In the genomic region with DNA sequence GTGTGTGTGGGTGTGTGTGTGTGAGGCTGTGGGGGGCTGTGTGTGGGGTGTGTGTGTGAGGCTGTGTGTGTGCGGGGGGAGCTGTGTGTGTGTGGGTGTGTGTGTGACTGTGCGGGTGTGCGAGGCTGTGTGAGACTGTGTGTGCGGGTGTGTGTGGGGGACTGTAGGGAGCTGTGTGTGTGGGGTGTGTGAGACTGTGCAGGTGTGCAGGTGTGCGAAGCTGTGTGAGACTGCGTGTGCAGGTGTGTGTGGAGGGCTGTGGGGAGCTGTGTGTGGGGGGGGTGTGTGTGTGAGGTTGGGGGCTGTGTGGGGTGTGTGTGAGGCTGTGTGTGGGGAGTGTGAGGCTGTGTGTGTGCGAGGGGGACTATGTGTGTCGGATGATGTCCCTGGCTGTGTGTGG, we compare ENCODE assay signal across 16 cellular contexts. TPM values are rescaled to one million over a fixed set of nuclear protein-coding genes. Genes with fewer than 3 reads are reported as not detected.
DNase-seq lines count a peak whose midpoint lies in the region; ATAC-seq and TF ChIP-seq lines count a peak whose summit lies in the region.
"Had no signal": no experiment of that assay in that cellular context is flagged by ENCODE, and none has a peak within 500 bp of the region (broad histone marks: within the 10 kb centered on the region; RNA-seq: fewer than 3 reads in every experiment).

No MANE protein-coding gene starts in this region.

- DNase-seq in activated CD8-positive, alpha-beta memory T cell treated with anti-CD3 and anti-CD28 coated beads, Interleukin-2, amount 10 ng/mL, durations not matched to agents 7 days and 5 days = no peak
- no peak for DNase-seq in activated CD8-positive, alpha-beta memory T cell treated with anti-CD3 and anti-CD28 coated beads, Interleukin-2, amount 50 U/mL, for 4 hours
- DNase-seq in GM20000 (ENCODE audit: low spot score) = peak; percentile 7
- DNase-seq in activated T-helper 2 cell treated with anti-CD3 and anti-CD28 coated beads, Interferon-gamma antibody, Interleukin-2, Interleukin-4, amounts not matched to agents 10 μg/mL and 5 μg/mL and 100 μg/mL, durations not matched to agents 14 hours and 24 hours and 36 hours (ENCODE audit: low spot score) = no peak
- DNase-seq in mesenteric fat pad (ENCODE audit: low spot score) = peak; percentile 35
- no peak for DNase-seq in activated gamma-delta T cell treated with Interleukin-2 at 50 U/mL for 16 hours
- DNase-seq in stimulated activated CD4-positive, alpha-beta T cell treated with anti-CD3 and anti-CD28 coated beads, Interleukin-2, amount 100 ng/mL, for 48 hours = no peak
- DNase-seq in natural killer cell treated with Interleukin-12 subunit alpha and Interleukin-12 subunit beta and Interleukin-15 and Interleukin-18, amount 100 ng/mL, for 72 hours (ENCODE audit: low spot score) = no peak
- DNase-seq: DMS79 treated with DMSO at 0.1 percent for 48 hours, GF-D8, Karpas-422, NCI-H1417 treated with DMSO at 0.1 percent for 48 hours, NCI-H82 had no signal

- intact Hi-C loops in activated T-helper 2 cell treated with anti-CD3 and anti-CD28 coated beads, Interferon-gamma antibody, Interleukin-2, Interleukin-4, amounts not matched to agents 10 μg/mL and 5 μg/mL and 100 μg/mL, durations not matched to agents 14 hours and 24 hours and 36 hours (cut with micrococcal nuclease) = no loop called here

- H3K9me3 Mint-ChIP-seq in activated CD8-positive, alpha-beta memory T cell treated with anti-CD3 and anti-CD28 coated beads, Interleukin-2, amount 10 ng/mL, durations not matched to agents 7 days and 5 days (ENCODE audit: low read depth) = no peaks in the 10 kb centered on the region
- H3K9me3 Mint-ChIP-seq in activated T-helper 2 cell treated with anti-CD3 and anti-CD28 coated beads, Interferon-gamma antibody, Interleukin-2, Interleukin-4, amounts not matched to agents 10 μg/mL and 5 μg/mL and 100 μg/mL, durations not matched to agents 14 hours and 24 hours and 36 hours = peaks cover 10% of the 10 kb centered on the region
- H3K9me3 Mint-ChIP-seq in natural killer cell treated with Interleukin-12 subunit alpha and Interleukin-12 subunit beta and Interleukin-15 and Interleukin-18, amount 100 ng/mL, for 72 hours = no peaks in the 10 kb centered on the region
- H3K9me3 Mint-ChIP-seq: CD4-positive, alpha-beta memory T cell; HFFc6 had no signal

- CTCF ChIA-PET in activated CD8-positive, alpha-beta memory T cell treated with anti-CD3 and anti-CD28 coated beads, Interleukin-2, amount 10 ng/mL, durations not matched to agents 7 days and 5 days (lab: Charles Lee) = interaction anchor here (1.0 to 1.9 kb wide), 8 partner anchors 10 to 48 kb away, joined by 3 to 7 read pairs (median 4); partner anchors contain the start of gene AHRR

- peak overlapping the region; percentile 61 for H3K27ac Mint-ChIP-seq in activated CD8-positive, alpha-beta memory T cell treated with anti-CD3 and anti-CD28 coated beads, Interleukin-2, amount 10 ng/mL, durations not matched to agents 7 days and 5 days
- H3K27ac Mint-ChIP-seq in activated T-helper 2 cell treated with anti-CD3 and anti-CD28 coated beads, Interferon-gamma antibody, Interleukin-2, Interleukin-4, amounts not matched to agents 10 μg/mL and 5 μg/mL and 100 μg/mL, durations not matched to agents 14 hours and 24 hours and 36 hours = peak overlapping the region; percentile 74
- no peak overlapping the region for H3K27ac Mint-ChIP-seq in natural killer cell treated with Interleukin-12 subunit alpha and Interleukin-12 subunit beta and Interleukin-15 and Interleukin-18, amount 100 ng/mL, for 72 hours
- H3K27ac Mint-ChIP-seq: CD4-positive, alpha-beta memory T cell; GM23338; HFFc6 had no signal

- peaks cover 68% of the 10 kb centered on the region for H3K4me1 Mint-ChIP-seq in activated CD8-positive, alpha-beta memory T cell treated with anti-CD3 and anti-CD28 coated beads, Interleukin-2, amount 10 ng/mL, durations not matched to agents 7 days and 5 days
- H3K4me1 Mint-ChIP-seq in activated T-helper 2 cell treated with anti-CD3 and anti-CD28 coated beads, Interferon-gamma antibody, Interleukin-2, Interleukin-4, amounts not matched to agents 10 μg/mL and 5 μg/mL and 100 μg/mL, durations not matched to agents 14 hours and 24 hours and 36 hours (ENCODE audit: low read depth) = peaks cover 51% of the 10 kb centered on the region
- peaks cover 5 to 8% of the 10 kb centered on the region in 2 donors for H3K4me1 Mint-ChIP-seq in natural killer cell treated with Interleukin-12 subunit alpha and Interleukin-12 subunit beta and Interleukin-15 and Interleukin-18, amount 100 ng/mL, for 72 hours (ENCODE audit: low read depth in 2 of 2)

- no peaks in the 10 kb centered on the region for H3K27me3 Mint-ChIP-seq in activated CD8-positive, alpha-beta memory T cell treated with anti-CD3 and anti-CD28 coated beads, Interleukin-2, amount 10 ng/mL, durations not matched to agents 7 days and 5 days
- no peaks in the 10 kb centered on the region for H3K27me3 Mint-ChIP-seq in activated T-helper 2 cell treated with anti-CD3 and anti-CD28 coated beads, Interferon-gamma antibody, Interleukin-2, Interleukin-4, amounts not matched to agents 10 μg/mL and 5 μg/mL and 100 μg/mL, durations not matched to agents 14 hours and 24 hours and 36 hours (ENCODE audit: low read depth)
- H3K27me3 Mint-ChIP-seq in natural killer cell treated with Interleukin-12 subunit alpha and Interleukin-12 subunit beta and Interleukin-15 and Interleukin-18, amount 100 ng/mL, for 72 hours = peaks cover 18 to 29% of the 10 kb centered on the region in 2 donors

- H3K4me3 Mint-ChIP-seq in activated CD8-positive, alpha-beta memory T cell treated with anti-CD3 and anti-CD28 coated beads, Interleukin-2, amount 10 ng/mL, durations not matched to agents 7 days and 5 days = peak overlapping the region; percentile 24
- no peak overlapping the region for H3K4me3 Mint-ChIP-seq in activated T-helper 2 cell treated with anti-CD3 and anti-CD28 coated beads, Interferon-gamma antibody, Interleukin-2, Interleukin-4, amounts not matched to agents 10 μg/mL and 5 μg/mL and 100 μg/mL, durations not matched to agents 14 hours and 24 hours and 36 hours (ENCODE audit: low read depth)
- H3K4me3 Mint-ChIP-seq in natural killer cell treated with Interleukin-12 subunit alpha and Interleukin-12 subunit beta and Interleukin-15 and Interleukin-18, amount 100 ng/mL, for 72 hours = no peak overlapping the region
- H3K4me3 Mint-ChIP-seq: CD4-positive, alpha-beta memory T cell; GM23338; HFFc6 had no signal

- no peak for ATAC-seq in activated CD8-positive, alpha-beta memory T cell treated with anti-CD3 and anti-CD28 coated beads, Interleukin-2, amount 10 ng/mL, durations not matched to agents 7 days and 5 days
- ATAC-seq in natural killer cell treated with Interleukin-12 subunit alpha and Interleukin-12 subunit beta and Interleukin-15 and Interleukin-18, amount 100 ng/mL, for 72 hours = no peak

- TF ChIP-seq CTCF in GM20000 (IDR thresholded peaks at IDR 0.05; ENCODE audit: extremely low read depth, missing control alignments) = no peak

- peaks cover 48% of the 10 kb centered on the region for H3K36me3 Mint-ChIP-seq in activated CD8-positive, alpha-beta memory T cell treated with anti-CD3 and anti-CD28 coated beads, Interleukin-2, amount 10 ng/mL, durations not matched to agents 7 days and 5 days
- H3K36me3 Mint-ChIP-seq in activated T-helper 2 cell treated with anti-CD3 and anti-CD28 coated beads, Interferon-gamma antibody, Interleukin-2, Interleukin-4, amounts not matched to agents 10 μg/mL and 5 μg/mL and 100 μg/mL, durations not matched to agents 14 hours and 24 hours and 36 hours (ENCODE audit: low read depth) = peaks cover 50% of the 10 kb centered on the region
- no peaks in the 10 kb centered on the region for H3K36me3 Mint-ChIP-seq in natural killer cell treated with Interleukin-12 subunit alpha and Interleukin-12 subunit beta and Interleukin-15 and Interleukin-18, amount 100 ng/mL, for 72 hours
- H3K36me3 Mint-ChIP-seq: CD4-positive, alpha-beta memory T cell had no signal

RNA-seq across cellular contexts. Expression of gene AHRR, which starts 23.2 kb away (rescaled TPM):
- 10 to 100 TPM; 56.8 to 64.0 TPM for total RNA-seq in activated CD8-positive, alpha-beta memory T cell treated with anti-CD3 and anti-CD28 coated beads, Interleukin-2, amount 10 ng/mL, durations not matched to agents 7 days and 5 days
- 33.3 and 34.9 TPM in 2 replicates for total RNA-seq in activated T-helper 2 cell treated with anti-CD3 and anti-CD28 coated beads, Interferon-gamma antibody, Interleukin-2, Interleukin-4, amounts not matched to agents 10 μg/mL and 5 μg/mL and 100 μg/mL, durations not matched to agents 14 hours and 24 hours and 36 hours
- total RNA-seq in mesenteric fat pad = 4.5 TPM
- 10 to 100 TPM in 1 of 2 donors, 1 to 10 TPM in 1; 4.1 to 11.0 TPM for total RNA-seq in natural killer cell treated with Interleukin-12 subunit alpha and Interleukin-12 subunit beta and Interleukin-15 and Interleukin-18, amount 100 ng/mL, for 72 hours

Comparison
In these comparisons a context has a peak if more than half of its experiments do, and no peak if none do; other contexts are left out.
1. DNase-seq: peak in GM20000 (single experiment) and mesenteric fat pad (single experiment); none in activated CD8-positive, alpha-beta memory T cell treated with anti-CD3 and anti-CD28 coated beads, Interleukin-2, amount 10 ng/mL, durations not matched to agents 7 days and 5 days (single experiment), activated CD8-positive, alpha-beta memory T cell treated with anti-CD3 and anti-CD28 coated beads, Interleukin-2, amount 50 U/mL, for 4 hours (single experiment), activated T-helper 2 cell treated with anti-CD3 and anti-CD28 coated beads, Interferon-gamma antibody, Interleukin-2, Interleukin-4, amounts not matched to agents 10 μg/mL and 5 μg/mL and 100 μg/mL, durations not matched to agents 14 hours and 24 hours and 36 hours (single experiment), activated gamma-delta T cell treated with Interleukin-2 at 50 U/mL for 16 hours (single experiment), stimulated activated CD4-positive, alpha-beta T cell treated with anti-CD3 and anti-CD28 coated beads, Interleukin-2, amount 100 ng/mL, for 48 hours (0 of 2) and natural killer cell treated with Interleukin-12 subunit alpha and Interleukin-12 subunit beta and Interleukin-15 and Interleukin-18, amount 100 ng/mL, for 72 hours (single experiment).
2. H3K27ac Mint-ChIP-seq: peak in activated CD8-positive, alpha-beta memory T cell treated with anti-CD3 and anti-CD28 coated beads, Interleukin-2, amount 10 ng/mL, durations not matched to agents 7 days and 5 days (single experiment) and activated T-helper 2 cell treated with anti-CD3 and anti-CD28 coated beads, Interferon-gamma antibody, Interleukin-2, Interleukin-4, amounts not matched to agents 10 μg/mL and 5 μg/mL and 100 μg/mL, durations not matched to agents 14 hours and 24 hours and 36 hours (single experiment); none in natural killer cell treated with Interleukin-12 subunit alpha and Interleukin-12 subunit beta and Interleukin-15 and Interleukin-18, amount 100 ng/mL, for 72 hours (0 of 2).